Comparison of ENCODE assay signal across 18 cellular contexts in the genomic region with DNA sequence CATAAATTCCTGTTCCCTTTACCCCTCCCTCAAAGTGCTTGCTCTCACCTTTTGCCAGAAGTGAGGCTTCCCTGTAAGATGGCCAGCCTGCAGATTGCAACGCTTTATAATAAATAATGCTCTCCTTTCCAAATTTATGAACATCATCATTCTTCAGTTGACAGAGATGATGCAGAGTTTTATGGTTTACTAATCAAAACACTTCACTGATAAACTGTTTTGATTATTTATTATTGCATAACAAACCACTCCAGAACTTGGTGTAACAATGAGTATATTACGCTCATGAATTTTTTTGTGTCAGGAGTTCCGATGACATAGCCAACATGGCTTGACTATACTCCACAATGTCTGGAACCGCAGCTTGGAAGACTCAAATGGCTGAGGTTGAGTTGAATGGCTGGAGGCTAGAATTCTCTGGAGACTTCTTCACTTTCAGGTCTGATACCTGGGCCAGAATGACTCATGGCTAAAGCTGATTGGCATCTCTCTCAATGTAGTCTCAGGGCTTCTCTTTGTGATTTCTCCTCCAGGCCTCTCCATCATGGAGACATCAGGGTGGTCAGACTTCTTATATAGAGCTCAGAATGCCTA. TPM values are rescaled to one million over a fixed set of nuclear protein-coding genes. Genes with fewer than 3 reads are reported as not detected.
DNase-seq lines count a peak whose midpoint lies in the region; ATAC-seq, FAIRE-seq and TF ChIP-seq lines count a peak whose summit lies in the region.
"Had no signal": no experiment of that assay in that cellular context is flagged by ENCODE, and none has a peak within 500 bp of the region (broad histone marks: within the 10 kb centered on the region; RNA-seq: fewer than 3 reads in every experiment).

No MANE protein-coding gene starts in this region.

- 95% methylated on average over 4 of the region's 4 CpGs for WGBS in mesenchymal stem cell
- 78 to 81% methylated on average over 4 of the region's 4 CpGs for WGBS in pancreas, 2 donors

- H3K23ac ChIP-seq in mesenchymal stem cell (ENCODE audit: low read length in 2 of 2) = no peak overlapping the region

- H3K9me3 ChIP-seq in mesenchymal stem cell (ENCODE audit: control insufficient read depth, low read length) = no peaks in the 10 kb centered on the region
- no peaks in the 10 kb centered on the region for H3K9me3 ChIP-seq in pancreas
- H3K9me3 ChIP-seq: BE2C had no signal

- H3K4ac ChIP-seq in mesenchymal stem cell (ENCODE audit: low read depth in 1 of 2, low read length in 2 of 2) = peak overlapping the region in 1 of 2 experiments; percentile 11

- H2BK12ac ChIP-seq in mesenchymal stem cell (ENCODE audit: low read length in 2 of 2) = peak overlapping the region; percentile 1 to 86

- H3K27ac ChIP-seq in mesenchymal stem cell (ENCODE audit: low read length, poor library complexity, severe bottlenecking) = peak overlapping the region; percentile 79
- no peak overlapping the region for H3K27ac ChIP-seq in pancreas
- H3K27ac ChIP-seq: cardiac muscle cell, VCaP had no signal

- no peak overlapping the region for H2BK120ac ChIP-seq in mesenchymal stem cell (ENCODE audit: low read depth, low read length)

- peak; percentile 41 for ATAC-seq in HG03175 (IDR thresholded peaks at IDR 0.05; ENCODE audit: unreplicated experiment)
- ATAC-seq in HG02870 (IDR thresholded peaks at IDR 0.05; ENCODE audit: unreplicated experiment) = no peak
- no peak for ATAC-seq in HG03097 (IDR thresholded peaks at IDR 0.05; ENCODE audit: low FRiP score, unreplicated experiment)
- ATAC-seq in pancreas = no peak
- ATAC-seq: activated CD8-positive, alpha-beta T cell treated with anti-CD3 and anti-CD28 coated beads, Interleukin-2, amount 10 ng/mL, durations not matched to agents 7 days and 5 days had no signal

- H3K18ac ChIP-seq in mesenchymal stem cell (ENCODE audit: low read depth in 1 of 2, low read length in 2 of 2) = peak overlapping the region in 1 of 2 experiments; percentile 82

- no peaks in the 10 kb centered on the region for H3K79me1 ChIP-seq in mesenchymal stem cell (replicated peaks; ENCODE audit: low read length, poor library complexity, severe bottlenecking)

- peaks cover 7% of the 10 kb centered on the region for H3K4me1 ChIP-seq in mesenchymal stem cell (ENCODE audit: control insufficient read depth, insufficient read depth, low read depth, low read length)
- H3K4me1 ChIP-seq in pancreas = peaks cover 2 to 14% (median 6%) of the 10 kb centered on the region in 3 donors
- H3K4me1 ChIP-seq: BE2C had no signal

- peak overlapping the region; percentile 4 for H2BK5ac ChIP-seq in mesenchymal stem cell (ENCODE audit: low read depth, low read length, poor library complexity, severe bottlenecking)

- intact Hi-C loops in pancreas (cut with DNase I) = no loop called here

- TF ChIP-seq CTCF in bronchial epithelial cell (IDR thresholded peaks at IDR 0.05; ENCODE audit: insufficient read depth, low read length, severe bottlenecking) = no peak
- no peak for TF ChIP-seq CTCF in pancreas (IDR thresholded peaks at IDR 0.05)

- DNase-seq in bronchial epithelial cell (ENCODE audit: low read depth) (peak; percentile 33), mesenchymal stem cell (peak; percentile 41), GM19240 (ENCODE audit: insufficient read length, low spot score) (no peak), pancreas (no peak)
- DNase-seq: activated CD8-positive, alpha-beta T cell treated with anti-CD3 and anti-CD28 coated beads, Interleukin-2, amount 10 ng/mL, durations not matched to agents 7 days and 5 days; activated naive CD8-positive, alpha-beta T cell treated with anti-CD3 and anti-CD28 coated beads, Interleukin-2, amount 10 ng/mL, durations not matched to agents 7 days and 5 days; activated T-cell treated with anti-CD3 and anti-CD28 coated beads, Interleukin-2, amount 50 U/mL, for 48 hours; BE2C; effector CD4-positive, alpha-beta T cell; H9; NCI-H1417 treated with DMSO at 0.1 percent for 48 hours; stimulated activated CD4-positive, alpha-beta T cell treated with anti-CD3 and anti-CD28 coated beads, Interleukin-4, amount 100 ng/mL, for 1 hour had no signal

- no peak overlapping the region for H3K4me2 ChIP-seq in mesenchymal stem cell (ENCODE audit: low read length, poor library complexity, severe bottlenecking)

- H3K4me3 ChIP-seq in bronchial epithelial cell (ENCODE audit: low read depth, low read length) (no peak overlapping the region), mesenchymal stem cell (ENCODE audit: insufficient read depth in 1 of 2, low read depth in 1 of 2, low read length in 2 of 2) (no peak overlapping the region), pancreas (no peak overlapping the region)
- H3K4me3 ChIP-seq: cardiac muscle cell had no signal

- no peak overlapping the region for H4K91ac ChIP-seq in mesenchymal stem cell (ENCODE audit: low read length)

- no peaks in the 10 kb centered on the region for H3K36me3 ChIP-seq in bronchial epithelial cell (ENCODE audit: control insufficient read depth, insufficient read depth, low read length)
- H3K36me3 ChIP-seq in mesenchymal stem cell (ENCODE audit: control insufficient read depth in 1 of 2, insufficient read depth in 2 of 2, low read depth in 1 of 2, low read length in 2 of 2) = no peaks in the 10 kb centered on the region
- no peaks in the 10 kb centered on the region for H3K36me3 ChIP-seq in pancreas
- H3K36me3 ChIP-seq: BE2C, cardiac muscle cell had no signal

- H2AK5ac ChIP-seq in mesenchymal stem cell (ENCODE audit: low read length, severe bottlenecking) = peak overlapping the region; percentile 54

- FAIRE-seq in bronchial epithelial cell (lab: Jason Lieb, UNC) = peak; percentile 55
- no peak for FAIRE-seq in pancreas (lab: Jason Lieb, UNC)
- FAIRE-seq: GM18507 had no signal

- peak overlapping the region; percentile 12 for H2BK15ac ChIP-seq in mesenchymal stem cell (ENCODE audit: low read depth, poor library complexity, severe bottlenecking)

- H3K9ac ChIP-seq in mesenchymal stem cell (ENCODE audit: low read length) = peak overlapping the region; percentile 28

- no peak overlapping the region for H2AFZ ChIP-seq in mesenchymal stem cell (ENCODE audit: low read depth, low read length)

- no peak overlapping the region for H4K8ac ChIP-seq in mesenchymal stem cell (ENCODE audit: low read length)

- H3K14ac ChIP-seq in mesenchymal stem cell (ENCODE audit: low read length in 2 of 2) = no peak overlapping the region

- no peaks in the 10 kb centered on the region for H3K27me3 ChIP-seq in bronchial epithelial cell (ENCODE audit: control insufficient read depth, insufficient read depth, low read length)
- H3K27me3 ChIP-seq in mesenchymal stem cell (ENCODE audit: control insufficient read depth in 1 of 2, insufficient read depth in 1 of 2, low read length in 2 of 2) = no peaks in the 10 kb centered on the region
- H3K27me3 ChIP-seq in pancreas = no peaks in the 10 kb centered on the region
- H3K27me3 ChIP-seq: BE2C, cardiac muscle cell had no signal

RNA-seq across cellular contexts. Expression of gene TGFBR2, which starts 27.3 kb away (rescaled TPM):
- total RNA-seq in bronchial epithelial cell (16.0 and 25.5 TPM in 2 replicates), pancreas (10 to 100 TPM; 27.6 to 60.8 (median 36.8) TPM)
- 195 TPM for polyA plus RNA-seq in mesenchymal stem cell (2013, experiment 1 of 2)
- 202 TPM for polyA plus RNA-seq in mesenchymal stem cell (2013, experiment 2 of 2)
- polyA plus RNA-seq in pancreas = 10 to 100 TPM in 1 of 2 donors, 1 to 10 TPM in 1; 9.0 to 28.6 TPM

Comparison
In these comparisons a context has a peak if more than half of its experiments do, and no peak if none do; other contexts are left out.
1. DNase-seq: peak in bronchial epithelial cell (single experiment) and mesenchymal stem cell (single experiment); none in GM19240 (single experiment) and pancreas (0 of 6).